Comparison of ENCODE assay signal across 18 cellular contexts in the genomic region with DNA sequence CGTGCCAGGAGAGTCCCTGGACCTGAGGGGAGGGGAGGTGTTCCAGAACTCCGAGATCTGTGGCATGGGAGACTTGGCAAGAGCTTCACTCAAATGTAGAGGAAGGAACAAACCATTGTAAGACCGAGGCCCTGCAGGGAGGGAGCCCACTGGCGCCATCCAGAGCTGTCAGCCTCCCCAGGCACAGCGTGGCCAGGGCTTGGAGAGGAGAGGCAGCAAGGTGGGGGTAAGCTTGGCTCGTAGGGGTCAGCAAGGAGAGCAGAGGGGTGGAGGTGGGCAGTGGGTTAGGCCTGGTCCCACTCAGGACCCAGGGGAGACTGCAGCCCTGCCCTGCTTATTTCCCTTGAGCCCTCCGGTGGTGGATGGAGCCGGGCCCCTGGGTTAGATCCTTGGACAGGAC. TPM values are rescaled to one million over a fixed set of nuclear protein-coding genes. Genes with fewer than 3 reads are reported as not detected.
A peak's percentile ranks its signal among the peaks of the same experiment; 100 is the strongest.
DNase-seq lines count a peak whose midpoint lies in the region; ATAC-seq and TF ChIP-seq lines count a peak whose summit lies in the region.
"Had no signal": no experiment of that assay in that cellular context is flagged by ENCODE, and none has a peak within 500 bp of the region (broad histone marks: within the 10 kb centered on the region; RNA-seq: fewer than 3 reads in every experiment).

No MANE protein-coding gene starts in this region.

- H3K4me1 Mint-ChIP-seq in GM23338: peaks cover 48% of the 10 kb centered on the region

- no peak overlapping the region for H3K4me3 ChIP-seq in GM23338
- no peak overlapping the region for H3K4me3 ChIP-seq in HEK293 (ENCODE audit: low read depth, low read length)
- H3K4me3 ChIP-seq in dorsolateral prefrontal cortex: no peak overlapping the region
- no peak overlapping the region for H3K4me3 ChIP-seq in PC-9

- TF ChIP-seq CTCF in GM23338 (conservative IDR thresholded peaks at IDR 0.05; ENCODE audit: low read depth in 2 of 2): no peak; a peak in 1 of 4 replicates
- TF ChIP-seq CTCF in HEK293 (tag by site-specific recombination; IDR thresholded peaks at IDR 0.05): no peak
- TF ChIP-seq CTCF in dorsolateral prefrontal cortex (IDR thresholded peaks at IDR 0.05 in 54 of 56, conservative IDR thresholded peaks at IDR 0.05 in 2 of 56; ENCODE audit: low read depth in 1 of 56, partially characterized antibody in 56 of 56): no peak
- no peak for TF ChIP-seq CTCF in PC-9 (conservative IDR thresholded peaks at IDR 0.05)

- peaks cover 11% of the 10 kb centered on the region; the same call in 1 of the 2 replicates for H3K4me1 ChIP-seq in GM23338 (ENCODE audit: insufficient read depth)
- peaks cover 6% of the 10 kb centered on the region for H3K4me1 ChIP-seq in HEK293 (ENCODE audit: control insufficient read depth, insufficient read depth, low read length)
- peaks cover 10% of the 10 kb centered on the region for H3K4me1 ChIP-seq in PC-9 (replicated peaks; ENCODE audit: insufficient read depth)

- H2AFZ ChIP-seq in GM23338 (no peak overlapping the region), PC-9 (no peak overlapping the region)

- H4K20me1 ChIP-seq in GM23338 (replicated peaks; ENCODE audit: insufficient read depth): peaks cover 15% of the 10 kb centered on the region
- H4K20me1 ChIP-seq in PC-9 (ENCODE audit: insufficient read depth): peaks cover 3% of the 10 kb centered on the region; the same call in 1 of the 2 replicates

- no peak overlapping the region; the same call in 2 of the 3 replicates for H3K4me3 Mint-ChIP-seq in GM23338

- H3K27ac ChIP-seq in GM23338 (ENCODE audit: low read depth) (no peak overlapping the region), HEK293 (ENCODE audit: extremely low read depth, low read depth, low read length) (no peak overlapping the region), dorsolateral prefrontal cortex (peak overlapping the region in 33 of 59 donors; percentile 10 to 88 (median 76)), PC-9 (no peak overlapping the region)

- H3K4me2 ChIP-seq in GM23338: no peak overlapping the region
- no peak overlapping the region for H3K4me2 ChIP-seq in PC-9

- CTCF ChIA-PET in HEK293 (lab: Yijun Ruan, JAX) (no interaction called here), PC-9 (lab: Charles Lee) (no interaction called here)

- ATAC-seq in GM23338 (no peak), sciatic nerve (no peak)

- no peaks in the 10 kb centered on the region for H3K27me3 ChIP-seq in GM23338 (ENCODE audit: insufficient read depth)
- H3K27me3 ChIP-seq in dorsolateral prefrontal cortex: no peaks in the 10 kb centered on the region
- H3K27me3 ChIP-seq in PC-9 (ENCODE audit: insufficient read depth, low read depth): no peaks in the 10 kb centered on the region

- no peaks in the 10 kb centered on the region for H3K9me3 ChIP-seq in HEK293 (ENCODE audit: control insufficient read depth, insufficient read depth, low read depth, low read length)
- no peaks in the 10 kb centered on the region for H3K9me3 ChIP-seq in PC-9 (ENCODE audit: insufficient read depth, low read depth)
- H3K9me3 ChIP-seq: Caco-2 had no signal

- DNase-seq in GM23338 (ENCODE audit: low spot score) (no peak), dorsolateral prefrontal cortex (no peak), sciatic nerve (ENCODE audit: low spot score) (peak; percentile 43), PC-9 (no peak), DMS53 treated with DMSO at 0.1 percent for 48 hours (lab: John Stamatoyannopoulos, UW; ENCODE audit: unreplicated experiment) (no peak), NCI-H1694 treated with DMSO at 0.1 percent for 48 hours (lab: John Stamatoyannopoulos, UW) (no peak)
- DNase-seq: DMS153, EL, IMR-90, Kasumi-1, NCI-H1105 treated with DMSO at 0.1 percent for 48 hours, NCI-H187, NCI-H446, NCI-H748 treated with DMSO at 0.1 percent for 48 hours, OCI-M1, RPMI8226 had no signal

- no peaks in the 10 kb centered on the region; the same call in 1 of the 2 replicates for H3F3A ChIP-seq in GM23338 (replicated peaks; ENCODE audit: low read depth)
- H3F3A ChIP-seq in PC-9 (ENCODE audit: insufficient read depth, low read depth): peaks cover 11% of the 10 kb centered on the region

- peaks cover 20% of the 10 kb centered on the region for H3K79me2 ChIP-seq in GM23338 (replicated peaks; ENCODE audit: insufficient read depth)
- peaks cover 27% of the 10 kb centered on the region for H3K79me2 ChIP-seq in PC-9 (ENCODE audit: low read depth)

- H3K27me3 Mint-ChIP-seq in GM23338 (ENCODE audit: insufficient read depth, low read depth, poor library complexity): peaks cover 9% of the 10 kb centered on the region

- intact Hi-C loops in dorsolateral prefrontal cortex (cut with DNase I) (no loop called here), sciatic nerve (cut with DNase I) (no loop called here), PC-9 (cut with micrococcal nuclease; ENCODE audit: unreplicated experiment) (no loop called here)

- BruUV-seq in PC-9 (replicated peaks; lab: Mats Ljungman, UMichigan): no TSS peak

- no peaks in the 10 kb centered on the region for H3K9me2 ChIP-seq in GM23338 (ENCODE audit: insufficient read depth)
- no peaks in the 10 kb centered on the region for H3K9me2 ChIP-seq in PC-9 (ENCODE audit: insufficient read depth)

- H3K36me3 ChIP-seq in GM23338 (ENCODE audit: insufficient read depth) (no peaks in the 10 kb centered on the region), HEK293 (ENCODE audit: control insufficient read depth in 2 of 2, insufficient read depth in 1 of 2, low read length in 2 of 2) (peaks cover 3 to 25% of the 10 kb centered on the region in 2 experiments; a peak in 2 of 3 replicates), PC-9 (ENCODE audit: low read depth) (no peaks in the 10 kb centered on the region)

- H3K36me3 Mint-ChIP-seq in GM23338 (ENCODE audit: low read depth): peaks cover 30% of the 10 kb centered on the region

- no peaks in the 10 kb centered on the region for H3K9me3 Mint-ChIP-seq in GM23338

- POLR2A ChIA-PET in HEK293 (lab: Yijun Ruan, JAX): interaction anchor here (0.6 kb wide), 1 partner anchor 300 kb away, joined by 3 read pairs; no protein-coding TSS in a partner anchor
- POLR2A ChIA-PET in PC-9 (lab: Charles Lee; ENCODE audit: unreplicated experiment): no interaction called here

- H3K27ac Mint-ChIP-seq in GM23338: peak overlapping the region; percentile 36; the same call in 1 of the 2 replicates

TF ChIP-seq in GM23338, 12 proteins besides CTCF, POLR2A, EP300 and RAD21 (continues in another document):
- TF ChIP-seq, protein P1, sequence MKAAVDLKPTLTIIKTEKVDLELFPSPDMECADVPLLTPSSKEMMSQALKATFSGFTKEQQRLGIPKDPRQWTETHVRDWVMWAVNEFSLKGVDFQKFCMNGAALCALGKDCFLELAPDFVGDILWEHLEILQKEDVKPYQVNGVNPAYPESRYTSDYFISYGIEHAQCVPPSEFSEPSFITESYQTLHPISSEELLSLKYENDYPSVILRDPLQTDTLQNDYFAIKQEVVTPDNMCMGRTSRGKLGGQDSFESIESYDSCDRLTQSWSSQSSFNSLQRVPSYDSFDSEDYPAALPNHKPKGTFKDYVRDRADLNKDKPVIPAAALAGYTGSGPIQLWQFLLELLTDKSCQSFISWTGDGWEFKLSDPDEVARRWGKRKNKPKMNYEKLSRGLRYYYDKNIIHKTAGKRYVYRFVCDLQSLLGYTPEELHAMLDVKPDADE (IDR thresholded peaks at IDR 0.05): no peak
- TF ChIP-seq CREB1 (CRISPR knock-in tag; IDR thresholded peaks at IDR 0.05; ENCODE audit: low read depth) (no peak), NANOG (IDR thresholded peaks at IDR 0.05; ENCODE audit: borderline replicate concordance) (no peak)

TF ChIP-seq in HEK293, 187 proteins besides CTCF, POLR2A, EP300 and RAD21 (continues in another document):
- TF ChIP-seq, protein P2, sequence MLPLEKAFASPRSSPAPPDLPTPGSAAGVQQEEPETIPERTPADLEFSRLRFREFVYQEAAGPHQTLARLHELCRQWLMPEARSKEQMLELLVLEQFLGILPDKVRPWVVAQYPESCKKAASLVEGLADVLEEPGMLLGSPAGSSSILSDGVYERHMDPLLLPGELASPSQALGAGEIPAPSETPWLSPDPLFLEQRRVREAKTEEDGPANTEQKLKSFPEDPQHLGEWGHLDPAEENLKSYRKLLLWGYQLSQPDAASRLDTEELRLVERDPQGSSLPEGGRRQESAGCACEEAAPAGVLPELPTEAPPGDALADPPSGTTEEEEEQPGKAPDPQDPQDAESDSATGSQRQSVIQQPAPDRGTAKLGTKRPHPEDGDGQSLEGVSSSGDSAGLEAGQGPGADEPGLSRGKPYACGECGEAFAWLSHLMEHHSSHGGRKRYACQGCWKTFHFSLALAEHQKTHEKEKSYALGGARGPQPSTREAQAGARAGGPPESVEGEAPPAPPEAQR (tag by site-specific recombination; IDR thresholded peaks at IDR 0.05): no peak
- no peak for TF ChIP-seq ZNF529 (tag by site-specific recombination; IDR thresholded peaks at IDR 0.05; ENCODE audit: insufficient replicate concordance)
- TF ChIP-seq ZNF560 (tag by site-specific recombination; IDR thresholded peaks at IDR 0.05; ENCODE audit: borderline replicate concordance): no peak
- TF ChIP-seq, protein P3, sequence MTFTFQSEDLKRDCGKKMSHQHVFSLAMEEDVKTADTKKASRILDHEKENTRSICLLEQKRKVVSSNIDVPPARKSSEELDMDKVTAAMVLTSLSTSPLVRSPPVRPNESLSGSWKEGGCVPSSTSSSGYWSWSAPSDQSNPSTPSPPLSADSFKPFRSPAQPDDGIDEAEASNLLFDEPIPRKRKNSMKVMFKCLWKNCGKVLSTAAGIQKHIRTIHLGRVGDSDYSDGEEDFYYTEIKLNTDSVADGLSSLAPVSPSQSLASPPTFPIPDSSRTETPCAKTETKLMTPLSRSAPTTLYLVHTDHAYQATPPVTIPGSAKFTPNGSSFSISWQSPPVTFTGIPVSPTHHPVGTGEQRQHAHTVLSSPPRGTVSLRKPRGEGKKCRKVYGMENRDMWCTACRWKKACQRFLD (tag by site-specific recombination; IDR thresholded peaks at IDR 0.05): no peak

RNA-seq across cellular contexts. Expression of a gene that starts 3.6 kb away (rescaled TPM):
- 52.0 and 58.7 TPM in 2 replicates for total RNA-seq in GM23338 (2014; rRNA removed; shearing (Covaris generic))
- polyA plus RNA-seq in GM23338 (2016; fragmentation: Nextera tagmentation; extraction: Ambion mirVana): 45.1 and 50.5 TPM in 2 replicates
- 10 to 100 TPM; 13.0 to 30.4 (median 20.3) TPM for total RNA-seq in dorsolateral prefrontal cortex
- total RNA-seq in sciatic nerve: 8.2 TPM
- 18.2 and 18.4 TPM in 2 replicates for total RNA-seq in PC-9 (2021)

Comparison
In these comparisons a context has a peak if more than half of its experiments do, and no peak if none do; other contexts are left out.
1. H3K27ac ChIP-seq: peak in dorsolateral prefrontal cortex (33 of 59); none in GM23338 (single experiment), HEK293 (single experiment) and PC-9 (single experiment).